8 cellular contexts compared by ENCODE assay signal in genomic region chr11:125568970-125569912, GRCh38. TPM values are rescaled to one million over a fixed set of nuclear protein-coding genes. Genes with fewer than 3 reads are reported as not detected.
DNase-seq lines count a peak whose midpoint lies in the region; ATAC-seq and TF ChIP-seq lines count a peak whose summit lies in the region.

EI24 (plus strand) TSS chr11:125569477; CDS start chr11:125572528, 3,051 bp downstream.

- peak; percentile 95 for ATAC-seq in HG03439 (IDR thresholded peaks at IDR 0.05; ENCODE audit: unreplicated experiment)

- no peaks in the 10 kb centered on the region; the same call in 1 of the 2 replicates for H3K36me3 ChIP-seq in BJ (ENCODE audit: control insufficient read depth, insufficient read depth, low read length)

- H3K27ac ChIP-seq in cingulate gyrus (ENCODE audit: low read depth, low read length) (peak within 1 kb of the TSS; percentile 47), layer of hippocampus (ENCODE audit: low read depth, low read length) (peak within 1 kb of the TSS; percentile 82)

- TF ChIP-seq POLR2A in GM19193 (IDR thresholded peaks at IDR 0.05; ENCODE audit: extremely low read depth, insufficient read depth, insufficient read length) = peak; percentile 86

- POLR2A ChIA-PET in BJ (lab: Charles Lee) = interaction anchor here (0.6 kb wide), 1 partner anchor 18 kb away, joined by 3 read pairs; no protein-coding TSS in a partner anchor

- H3K27me3 ChIP-seq in BJ (ENCODE audit: control insufficient read depth, insufficient read depth, low read length) = no peaks in the 10 kb centered on the region
- H3K27me3 ChIP-seq in layer of hippocampus (ENCODE audit: control insufficient read depth, insufficient read depth, low read length) = no peaks in the 10 kb centered on the region

- H3K4me3 ChIP-seq in BJ (ENCODE audit: low read depth, low read length) = peak within 1 kb of the TSS; percentile 81

- DNase-seq in BJ (ENCODE audit: low read depth) (peak; percentile 50), NCI-H524 (lab: John Stamatoyannopoulos, UW) (peak; percentile 69 to 91)
- peak; percentile 88 for DNase-seq in activated CD4-positive, alpha-beta T cell treated with anti-CD3 and anti-CD28 coated beads for 4 hours
- DNase-seq in stimulated activated CD4-positive, alpha-beta T cell treated with anti-CD3 and anti-CD28 coated beads, Interleukin-1b, Interleukin-23, amount 100 ng/mL, for 4 hours (ENCODE audit: low read depth in 2 of 2) = peak; percentile 83 to 88

- CTCF ChIA-PET in BJ (lab: Yijun Ruan, JAX) = interaction anchor here (0.7 to 2.6 kb wide), 6 partner anchors 9 to 223 kb away, joined by 3 to 12 read pairs (median 3); partner anchors contain the start of gene STT3A

- peak; percentile 82 for TF ChIP-seq CTCF in BJ (IDR thresholded peaks at IDR 0.05; ENCODE audit: insufficient read depth, low read depth, low read length)

RNA-seq across cellular contexts. Expression of gene EI24, which starts in this region (rescaled TPM):
- polyA plus RNA-seq in BJ (2011; rRNA removed) = 72.1 and 114 TPM in 2 replicates
- polyA minus RNA-seq in BJ (2011; rRNA and poly(A)+ RNA removed) = 34.7 and 48.0 TPM in 2 replicates

Comparison
In these comparisons a context has a peak if more than half of its experiments do, and no peak if none do; other contexts are left out.
1. Peak in every context shown above with its lines: DNase-seq, ATAC-seq, H3K4me3 ChIP-seq and H3K27ac ChIP-seq.